In genomic region chr17:36994438-36994837, GRCh38 we compare ENCODE assay signal across 28 cellular contexts. TPM values are rescaled to one million over a fixed set of nuclear protein-coding genes. Genes with fewer than 3 reads are reported as not detected.
DNase-seq lines count a peak whose midpoint lies in the region; ATAC-seq and TF ChIP-seq lines count a peak whose summit lies in the region.
"Had no signal": no experiment of that assay in that cellular context is flagged by ENCODE, and none has a peak within 500 bp of the region (broad histone marks: within the 10 kb centered on the region; RNA-seq: fewer than 3 reads in every experiment).

No MANE protein-coding gene starts in this region.

- H3K4me2 ChIP-seq in mammary epithelial cell (ENCODE audit: insufficient read depth, low read depth, low read length) = no peak overlapping the region
- no peak overlapping the region for H3K4me2 ChIP-seq in mesenchymal stem cell (ENCODE audit: low read length, poor library complexity, severe bottlenecking)

- 78% methylated on average over 3 of the region's 3 CpGs for WGBS in mammary epithelial cell (ENCODE audit: low coverage, missing lambda C conversion rate)
- WGBS in mesenchymal stem cell = 23% methylated on average over 2 of the region's 3 CpGs

- H3K4ac ChIP-seq in mesenchymal stem cell (ENCODE audit: low read depth in 1 of 2, low read length in 2 of 2) = no peak overlapping the region

- H3K4me3 Mint-ChIP-seq in HFFc6 = no peak overlapping the region
- no peak overlapping the region for H3K4me3 Mint-ChIP-seq in effector memory CD8-positive, alpha-beta T cell
- H3K4me3 Mint-ChIP-seq: activated B cell treated with CpG ODN at 0.5 μM for 24 hours; activated CD4-positive, alpha-beta memory T cell treated with anti-CD3 and anti-CD28 coated beads, Interleukin-2, amount 10 ng/mL, durations not matched to agents 7 days and 5 days; CD4-positive, alpha-beta memory T cell; H9; naive thymus-derived CD4-positive, alpha-beta T cell had no signal

- H2AK5ac ChIP-seq in mesenchymal stem cell (ENCODE audit: low read length, severe bottlenecking) = no peak overlapping the region

- H3K23ac ChIP-seq in mesenchymal stem cell (ENCODE audit: low read length in 2 of 2) = no peak overlapping the region

- no peaks in the 10 kb centered on the region for H3K9me3 ChIP-seq in mammary epithelial cell (replicated peaks; ENCODE audit: insufficient read depth, low read length)
- no peaks in the 10 kb centered on the region for H3K9me3 ChIP-seq in mesenchymal stem cell (ENCODE audit: control insufficient read depth, low read length)
- H3K9me3 ChIP-seq: heart right ventricle, ovary, Peyer's patch, suprapubic skin, uterus had no signal

- H3K4me1 Mint-ChIP-seq in HFFc6 (ENCODE audit: low read depth) = peaks cover 22% of the 10 kb centered on the region
- H3K4me1 Mint-ChIP-seq in effector memory CD8-positive, alpha-beta T cell (ENCODE audit: low read depth in 2 of 2) = peaks cover 3 to 13% of the 10 kb centered on the region in 2 donors
- H3K4me1 Mint-ChIP-seq: activated CD4-positive, alpha-beta memory T cell treated with anti-CD3 and anti-CD28 coated beads, Interleukin-2, amount 10 ng/mL, durations not matched to agents 7 days and 5 days; H9 had no signal

- in situ Hi-C loops in mammary epithelial cell (cut with MboI; ENCODE audit: low sequenced_read_pairs in 2 of 2) = no loop called here

- H2BK5ac ChIP-seq in mesenchymal stem cell (ENCODE audit: low read depth, low read length, poor library complexity, severe bottlenecking) = no peak overlapping the region

- H4K91ac ChIP-seq in mesenchymal stem cell (ENCODE audit: low read length) = no peak overlapping the region

- H3K27ac Mint-ChIP-seq in HFFc6 = peak overlapping the region; percentile 22
- H3K27ac Mint-ChIP-seq in effector memory CD8-positive, alpha-beta T cell = no peak overlapping the region
- H3K27ac Mint-ChIP-seq: activated B cell treated with CpG ODN at 0.5 μM for 24 hours; activated CD4-positive, alpha-beta memory T cell treated with anti-CD3 and anti-CD28 coated beads, Interleukin-2, amount 10 ng/mL, durations not matched to agents 7 days and 5 days; CD4-positive, alpha-beta memory T cell; naive thymus-derived CD4-positive, alpha-beta T cell had no signal

- H3K27ac ChIP-seq in mammary epithelial cell (ENCODE audit: insufficient read depth, low read depth, low read length) = no peak overlapping the region
- no peak overlapping the region for H3K27ac ChIP-seq in mesenchymal stem cell (ENCODE audit: low read length, poor library complexity, severe bottlenecking)
- H3K27ac ChIP-seq: heart right ventricle, ovary, Peyer's patch, suprapubic skin, uterus had no signal

- H3K36me3 Mint-ChIP-seq in HFFc6 (ENCODE audit: low read depth) = peaks cover 44% of the 10 kb centered on the region
- H3K36me3 Mint-ChIP-seq in effector memory CD8-positive, alpha-beta T cell (ENCODE audit: insufficient read depth) = peaks cover 72% of the 10 kb centered on the region

- H4K8ac ChIP-seq in mesenchymal stem cell (ENCODE audit: low read length) = no peak overlapping the region

- H3K27me3 ChIP-seq in mammary epithelial cell (ENCODE audit: insufficient read depth, low read length) (no peaks in the 10 kb centered on the region), mesenchymal stem cell (ENCODE audit: control insufficient read depth in 1 of 2, insufficient read depth in 1 of 2, low read length in 2 of 2) (no peaks in the 10 kb centered on the region)
- H3K27me3 ChIP-seq: heart right ventricle, ovary, Peyer's patch, suprapubic skin, uterus had no signal

- H3K9ac ChIP-seq in mammary epithelial cell (ENCODE audit: insufficient read depth, low read length) = no peak overlapping the region
- no peak overlapping the region for H3K9ac ChIP-seq in mesenchymal stem cell (ENCODE audit: low read length)

- H2BK12ac ChIP-seq in mesenchymal stem cell (ENCODE audit: low read length in 2 of 2) = no peak overlapping the region

- intact Hi-C loops in mammary epithelial cell (cut with micrococcal nuclease) = no loop called here

- peaks cover under 1% of the 10 kb centered on the region; the same call in 1 of the 2 replicates for H3K9me3 Mint-ChIP-seq in HFFc6
- peaks cover under 1 to 2% of the 10 kb centered on the region in 2 donors for H3K9me3 Mint-ChIP-seq in effector memory CD8-positive, alpha-beta T cell
- H3K9me3 Mint-ChIP-seq: activated B cell treated with CpG ODN at 0.5 μM for 24 hours; CD4-positive, alpha-beta memory T cell had no signal

- H2BK120ac ChIP-seq in mesenchymal stem cell (ENCODE audit: low read depth, low read length) = no peak overlapping the region

- H2AFZ ChIP-seq in mammary epithelial cell (ENCODE audit: low read depth, low read length) = no peak overlapping the region
- H2AFZ ChIP-seq in mesenchymal stem cell (ENCODE audit: low read depth, low read length) = no peak overlapping the region

- no peaks in the 10 kb centered on the region for H4K20me1 ChIP-seq in mammary epithelial cell (ENCODE audit: insufficient read depth, low read length)

- dilution Hi-C loops in mammary epithelial cell (cut with HindIII; ENCODE audit: low sequenced_read_pairs) = no loop called here

- CTCF ChIA-PET in mammary epithelial cell (lab: Charles Lee; ENCODE audit: low non-redundant PET) = interaction anchor here (0.7 kb wide), 1 partner anchor 18 kb away, joined by 3 read pairs; no protein-coding TSS in a partner anchor

- DNase-seq in AG08396 (ENCODE audit: low spot score) (peak; percentile 13), HFFc6 (peak; percentile 72), mammary epithelial cell (peak; percentile 30), mesenchymal stem cell (peak; percentile 62), NCI-H146 treated with DMSO at 0.1 percent for 48 hours (lab: John Stamatoyannopoulos, UW; ENCODE audit: unreplicated experiment) (no peak), NCI-H774 (lab: John Stamatoyannopoulos, UW) (no peak), omental fat pad (ENCODE audit: low spot score) (no peak)
- no peak for DNase-seq in effector memory CD8-positive, alpha-beta T cell
- DNase-seq: activated B cell treated with CpG ODN at 0.5 μM for 24 hours; activated CD4-positive, alpha-beta memory T cell treated with anti-CD3 and anti-CD28 coated beads, Interleukin-2, amount 10 ng/mL, durations not matched to agents 7 days and 5 days; activated naive CD4-positive, alpha-beta T cell; activated T-cell treated with anti-CD3 and anti-CD28 coated beads for 4 hours; anterior cingulate cortex; CD4-positive, alpha-beta memory T cell; H9; heart right ventricle; naive thymus-derived CD4-positive, alpha-beta T cell; NCI-H1092; NCI-H2029 treated with DMSO at 0.1 percent for 48 hours; NCI-H510A; NK-92 treated with Interleukin-12 subunit alpha and Interleukin-12 subunit beta, amount 100 ng/mL, for 24 hours; ovary; Peyer's patch; right cardiac atrium; uterus had no signal

- H3K36me3 ChIP-seq in mammary epithelial cell (ENCODE audit: insufficient read depth, low read length) (peaks cover 24% of the 10 kb centered on the region), mesenchymal stem cell (ENCODE audit: control insufficient read depth in 1 of 2, insufficient read depth in 2 of 2, low read depth in 1 of 2, low read length in 2 of 2) (peaks cover 9 to 74% of the 10 kb centered on the region in 2 experiments)
- H3K36me3 ChIP-seq: ovary, uterus had no signal

- no peak overlapping the region for H2BK15ac ChIP-seq in mesenchymal stem cell (ENCODE audit: low read depth, poor library complexity, severe bottlenecking)

- BruUV-seq in mammary epithelial cell (replicated peaks; lab: Mats Ljungman, UMichigan) = no TSS peak

- no peaks in the 10 kb centered on the region; the same call in 1 of the 2 replicates for H3K27me3 Mint-ChIP-seq in HFFc6 (ENCODE audit: insufficient read depth)
- H3K27me3 Mint-ChIP-seq in effector memory CD8-positive, alpha-beta T cell = no peaks in the 10 kb centered on the region
- H3K27me3 Mint-ChIP-seq: activated B cell treated with CpG ODN at 0.5 μM for 24 hours; activated CD4-positive, alpha-beta memory T cell treated with anti-CD3 and anti-CD28 coated beads, Interleukin-2, amount 10 ng/mL, durations not matched to agents 7 days and 5 days; CD4-positive, alpha-beta memory T cell; naive thymus-derived CD4-positive, alpha-beta T cell had no signal

- no peak for ATAC-seq in effector memory CD8-positive, alpha-beta T cell (replicated peaks)
- no peak for ATAC-seq in omental fat pad (ENCODE audit: low FRiP score)
- ATAC-seq: heart right ventricle; naive thymus-derived CD4-positive, alpha-beta T cell; right cardiac atrium had no signal

- peaks cover 13% of the 10 kb centered on the region for H3K79me1 ChIP-seq in mesenchymal stem cell (replicated peaks; ENCODE audit: low read length, poor library complexity, severe bottlenecking)

- H3K4me1 ChIP-seq in mammary epithelial cell (ENCODE audit: insufficient read depth, low read length) (no peaks in the 10 kb centered on the region), mesenchymal stem cell (ENCODE audit: control insufficient read depth, insufficient read depth, low read depth, low read length) (no peaks in the 10 kb centered on the region)
- H3K4me1 ChIP-seq: heart right ventricle, Peyer's patch, suprapubic skin, uterus had no signal

- H3K4me3 ChIP-seq in mammary epithelial cell (replicated peaks in 1 of 3; ENCODE audit: insufficient read depth in 1 of 3, low read depth in 2 of 3, low read length in 3 of 3) (no peak overlapping the region), mesenchymal stem cell (ENCODE audit: insufficient read depth in 1 of 2, low read depth in 1 of 2, low read length in 2 of 2) (no peak overlapping the region)
- H3K4me3 ChIP-seq: heart right ventricle, lung, ovary, Peyer's patch, suprapubic skin, uterus had no signal

- no peak overlapping the region for H3K14ac ChIP-seq in mesenchymal stem cell (ENCODE audit: low read length in 2 of 2)

- no peak overlapping the region for H3K18ac ChIP-seq in mesenchymal stem cell (ENCODE audit: low read depth in 1 of 2, low read length in 2 of 2)

- TF ChIP-seq CTCF in HFFc6 (IDR thresholded peaks at IDR 0.05) (no peak), mammary epithelial cell (conservative IDR thresholded peaks at IDR 0.05 in 1 of 2, IDR thresholded peaks at IDR 0.05 in 1 of 2; ENCODE audit: extremely low read depth in 1 of 2, insufficient read depth in 1 of 2, low read depth in 1 of 2, low read length in 2 of 2) (no peak), omental fat pad (IDR thresholded peaks at IDR 0.05) (no peak)

- peaks cover 7% of the 10 kb centered on the region for H3K79me2 ChIP-seq in mammary epithelial cell (ENCODE audit: insufficient read depth, low read length)

RNA-seq across cellular contexts. Expression of gene AATF, which starts 45.7 kb away (rescaled TPM):
- 10 to 100 TPM; 45.1 to 57.1 (median 52.7) TPM for total RNA-seq in HFFc6 (2021; fragmentation: NEBNext Ultra II Directional; extraction: Animal tissue kit (Norgen Biotek cat#: 25700))
- total RNA-seq in mammary epithelial cell = 10 to 100 TPM; 21.2 to 70.3 TPM
- 19.0 TPM for polyA plus RNA-seq in mammary epithelial cell
- 54.6 TPM for polyA minus RNA-seq in mammary epithelial cell
- 57.8 TPM for polyA plus RNA-seq in mesenchymal stem cell (2013, experiment 1 of 2)
- polyA plus RNA-seq in mesenchymal stem cell (2013, experiment 2 of 2) = 57.0 TPM
- 10 to 100 TPM; 26.4 to 54.8 (median 32.4) TPM for total RNA-seq in omental fat pad

RNA-seq across cellular contexts. Expression of gene LHX1, which starts 57.2 kb away (rescaled TPM):
- under 1 TPM in 1 of 6 experiments, not detected in 5; 0.13 TPM for total RNA-seq in HFFc6 (2021; fragmentation: NEBNext Ultra II Directional; extraction: Animal tissue kit (Norgen Biotek cat#: 25700))
- total RNA-seq in mammary epithelial cell (not detected), omental fat pad (not detected)
- not detected for polyA plus RNA-seq in mammary epithelial cell
- not detected for polyA minus RNA-seq in mammary epithelial cell
- polyA plus RNA-seq in mesenchymal stem cell (2013, experiment 1 of 2) = not detected
- polyA plus RNA-seq in mesenchymal stem cell (2013, experiment 2 of 2) = not detected
- total RNA-seq: A673; activated B cell treated with CpG ODN at 0.5 μM for 24 hours; CD4-positive, alpha-beta memory T cell; lung; Peyer's patch; right cardiac atrium; suprapubic skin had no signal
- polyA plus RNA-seq: CD4-positive, alpha-beta memory T cell; heart right ventricle; lung; naive thymus-derived CD4-positive, alpha-beta T cell; right cardiac atrium had no signal

Comparison
In these comparisons a context has a peak if more than half of its experiments do, and no peak if none do; other contexts are left out.
1. DNase-seq: peak in AG08396 (single experiment), HFFc6 (single experiment), mammary epithelial cell (single experiment) and mesenchymal stem cell (single experiment); none in NCI-H146 treated with DMSO at 0.1 percent for 48 hours (single experiment), effector memory CD8-positive, alpha-beta T cell (0 of 3), NCI-H774 (single experiment) and omental fat pad (single experiment).